8 cellular contexts compared by ENCODE assay signal in genomic region chr3:146326875-146327543, GRCh38.
A peak's percentile ranks its signal among the peaks of the same experiment; 100 is the strongest.
DNase-seq lines count a peak whose midpoint lies in the region; ATAC-seq and TF ChIP-seq lines count a peak whose summit lies in the region.

No MANE protein-coding gene starts in this region.

- TF ChIP-seq CTCF in HEK293 (tag by site-specific recombination; IDR thresholded peaks at IDR 0.05) (peak; percentile 25; the same call in 1 of the 2 replicates), foreskin keratinocyte (conservative IDR thresholded peaks at IDR 0.05) (peak; percentile 74), retinal pigment epithelial cell (conservative IDR thresholded peaks at IDR 0.05; ENCODE audit: low read depth, low read length) (peak; percentile 50)

- H3K27me3 ChIP-seq in ACC112 (ENCODE audit: insufficient read depth, low read length) (no peaks in the 10 kb centered on the region), foreskin keratinocyte (no peaks in the 10 kb centered on the region)

- H3K4me1 ChIP-seq in ACC112 (ENCODE audit: control insufficient read depth, insufficient read depth, low read length, unreplicated experiment) = peaks cover 6% of the 10 kb centered on the region
- H3K4me1 ChIP-seq in HEK293 (ENCODE audit: control insufficient read depth, insufficient read depth, low read length) = no peaks in the 10 kb centered on the region
- no peaks in the 10 kb centered on the region for H3K4me1 ChIP-seq in foreskin keratinocyte

- H3K79me2 ChIP-seq in ACC112 (ENCODE audit: control insufficient read depth, insufficient read depth, low read length, unreplicated experiment) = no peaks in the 10 kb centered on the region

- no peaks in the 10 kb centered on the region for H3K9me3 ChIP-seq in HEK293 (ENCODE audit: control insufficient read depth, insufficient read depth, low read depth, low read length)

- DNase-seq in SKM-1 (lab: John Stamatoyannopoulos, UW; ENCODE audit: unreplicated experiment) = peak; percentile 5
- peak in 1 of 2 donors; percentile 43 for DNase-seq in foreskin keratinocyte
- DNase-seq in retinal pigment epithelial cell (ENCODE audit: low read depth) = no peak
- no peak for DNase-seq in activated T-cell treated with anti-CD3 and anti-CD28 coated beads for 4 hours

- no peak overlapping the region for H3K4me3 ChIP-seq in ACC112 (ENCODE audit: low read depth, low read length)
- H3K4me3 ChIP-seq in HEK293 (ENCODE audit: low read depth, low read length) = no peak overlapping the region
- no peak overlapping the region for H3K4me3 ChIP-seq in retinal pigment epithelial cell (ENCODE audit: low read length)

- no peaks in the 10 kb centered on the region for H3K36me3 ChIP-seq in ACC112 (ENCODE audit: insufficient read depth, low read length)
- H3K36me3 ChIP-seq in HEK293 (ENCODE audit: control insufficient read depth in 2 of 2, insufficient read depth in 1 of 2, low read length in 2 of 2) = no peaks in the 10 kb centered on the region

- CTCF ChIA-PET in HEK293 (lab: Yijun Ruan, JAX) = interaction anchor here (0.5 to 3.4 kb wide), 26 partner anchors 10 to 551 kb away, joined by 3 to 55 read pairs (median 4); no protein-coding TSS in a partner anchor

- no peak overlapping the region for H3K27ac ChIP-seq in ACC112 (ENCODE audit: low read depth, low read length)
- H3K27ac ChIP-seq in HEK293 (ENCODE audit: extremely low read depth, low read depth, low read length) = no peak overlapping the region
- no peak overlapping the region for H3K27ac ChIP-seq in foreskin keratinocyte

- POLR2A ChIA-PET in HEK293 (lab: Yijun Ruan, JAX) = interaction anchor here (1.5 kb wide), 1 partner anchor 138 kb away, joined by 5 read pairs; no protein-coding TSS in a partner anchor

- H2AFZ ChIP-seq in ACC112 (ENCODE audit: low read length, unreplicated experiment) = peak overlapping the region; percentile 94

- ATAC-seq in foreskin keratinocyte = peak; percentile 69
- ATAC-seq in GM21619 (IDR thresholded peaks at IDR 0.05; ENCODE audit: unreplicated experiment) = no peak
- ATAC-seq in HG03469 (IDR thresholded peaks at IDR 0.05; ENCODE audit: unreplicated experiment) = no peak

TF ChIP-seq in HEK293, 187 proteins besides CTCF, POLR2A, EP300 and RAD21:
- TF ChIP-seq ZBTB48 (tag by site-specific recombination; IDR thresholded peaks at IDR 0.05) = no peak
- TF ChIP-seq ZNF654 (tag by site-specific recombination; IDR thresholded peaks at IDR 0.05; ENCODE audit: low read depth) = peak; percentile 48
- no peak for TF ChIP-seq PATZ1 (tag by site-specific recombination; IDR thresholded peaks at IDR 0.05)
- no peak for TF ChIP-seq EGR2 (tag by site-specific recombination; IDR thresholded peaks at IDR 0.05; ENCODE audit: low read depth)
- TF ChIP-seq ZFP37 (tag by site-specific recombination; IDR thresholded peaks at IDR 0.05) = no peak
